1 cellular context compared by ENCODE assay signal in genomic region chr20:56957737-56958553, GRCh38.
TF ChIP-seq lines count a peak whose summit lies in the region.

No MANE protein-coding gene starts in this region.

TF ChIP-seq in GM23338, 12 proteins besides CTCF, POLR2A, EP300 and RAD21 (continued from another document):
- TF ChIP-seq ZNF462 (CRISPR knock-in tag; IDR thresholded peaks at IDR 0.05) = no peak
- no peak for TF ChIP-seq EZH2phosphoT487 (IDR thresholded peaks at IDR 0.05; ENCODE audit: unreplicated experiment)
- no peak for TF ChIP-seq NANOG (IDR thresholded peaks at IDR 0.05; ENCODE audit: borderline replicate concordance)
